1 cellular context compared by ENCODE assay signal in genomic region chr5:157148734-157149615, GRCh38.
TF ChIP-seq lines count a peak whose summit lies in the region.

No MANE protein-coding gene starts in this region.

TF ChIP-seq in WTC11, 78 proteins besides CTCF, POLR2A, EP300 and RAD21 (continued from another document):
- TF ChIP-seq MLX (CRISPR knock-in tag; IDR thresholded peaks at IDR 0.05), result no peak
- TF ChIP-seq USF2 (CRISPR knock-in tag; IDR thresholded peaks at IDR 0.05), result no peak
- TF ChIP-seq, protein P1, sequence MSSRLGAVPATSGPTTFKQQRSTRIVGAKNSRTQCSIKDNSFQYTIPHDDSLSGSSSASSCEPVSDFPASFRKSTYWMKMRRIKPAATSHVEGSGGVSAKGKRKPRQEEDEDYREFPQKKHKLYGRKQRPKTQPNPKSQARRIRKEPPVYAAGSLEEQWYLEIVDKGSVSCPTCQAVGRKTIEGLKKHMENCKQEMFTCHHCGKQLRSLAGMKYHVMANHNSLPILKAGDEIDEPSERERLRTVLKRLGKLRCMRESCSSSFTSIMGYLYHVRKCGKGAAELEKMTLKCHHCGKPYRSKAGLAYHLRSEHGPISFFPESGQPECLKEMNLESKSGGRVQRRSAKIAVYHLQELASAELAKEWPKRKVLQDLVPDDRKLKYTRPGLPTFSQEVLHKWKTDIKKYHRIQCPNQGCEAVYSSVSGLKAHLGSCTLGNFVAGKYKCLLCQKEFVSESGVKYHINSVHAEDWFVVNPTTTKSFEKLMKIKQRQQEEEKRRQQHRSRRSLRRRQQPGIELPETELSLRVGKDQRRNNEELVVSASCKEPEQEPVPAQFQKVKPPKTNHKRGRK (CRISPR knock-in tag; IDR thresholded peaks at IDR 0.05; ENCODE audit: borderline replicate concordance), result no peak
- no peak for TF ChIP-seq FOXJ3 (CRISPR knock-in tag; IDR thresholded peaks at IDR 0.05; ENCODE audit: borderline replicate concordance)
